Comparison of ENCODE assay signal across 10 cellular contexts in genomic region chr4:123659759-123660158, GRCh38.
DNase-seq lines count a peak whose midpoint lies in the region; ATAC-seq, FAIRE-seq and TF ChIP-seq lines count a peak whose summit lies in the region.
"Had no signal": no experiment of that assay in that cellular context is flagged by ENCODE, and none has a peak within 500 bp of the region (broad histone marks: within the 10 kb centered on the region; RNA-seq: fewer than 3 reads in every experiment).

No MANE protein-coding gene starts in this region.

- peak; percentile 72; the same call in 2 of the 3 replicates for ATAC-seq in K562
- ATAC-seq in mucosa of descending colon = peak; percentile 70
- no peak for ATAC-seq in stimulated activated effector memory CD8-positive, alpha-beta T cell treated with anti-CD3 and anti-CD28 coated beads, Interleukin-12 subunit alpha, Interleukin-12 subunit beta, amount 100 ng/mL, for 72 hours

- TF ChIP-seq CTCF in GM10266 (IDR thresholded peaks at IDR 0.05; ENCODE audit: control insufficient read depth, insufficient read depth, low read depth, missing control alignments) (peak; percentile 27), K562 (IDR thresholded peaks at IDR 0.05 in 2 of 3, conservative IDR thresholded peaks at IDR 0.05 in 1 of 3; ENCODE audit: insufficient read depth in 2 of 3, low read depth in 1 of 3, low read length in 3 of 3) (peak; percentile 21 to 50 (median 34); a peak in 4 of 6 replicates), mucosa of descending colon (IDR thresholded peaks at IDR 0.05) (no peak)

- no peak overlapping the region for H3K27ac Mint-ChIP-seq in stimulated activated effector memory CD8-positive, alpha-beta T cell treated with anti-CD3 and anti-CD28 coated beads, Interleukin-12 subunit alpha, Interleukin-12 subunit beta, amount 100 ng/mL, for 72 hours

- H3K9me3 ChIP-seq in K562 (replicated peaks; ENCODE audit: control insufficient read depth, insufficient read depth, low read depth, low read length) (peaks cover 1% of the 10 kb centered on the region; the same call in 1 of the 2 replicates), mucosa of descending colon (peaks cover 8% of the 10 kb centered on the region)

- H3K79me2 ChIP-seq in K562 (ENCODE audit: control insufficient read depth, insufficient read depth, low read length) = no peaks in the 10 kb centered on the region

- POLR2A ChIA-PET in K562 (lab: Yijun Ruan, JAX) = no interaction called here

- no peaks in the 10 kb centered on the region for H4K20me1 ChIP-seq in K562 (replicated peaks; ENCODE audit: control insufficient read depth, insufficient read depth, low read length)

- in situ Hi-C loops in K562 (cut with MboI) = no loop called here

- TF ChIP-seq EP300 in K562 (IDR thresholded peaks at IDR 0.05; ENCODE audit: low read length) = no peak

- no TSS peak for BruUV-seq in K562 (replicated peaks; lab: Mats Ljungman, UMichigan)

- no peaks in the 10 kb centered on the region for H3K36me3 Mint-ChIP-seq in stimulated activated effector memory CD8-positive, alpha-beta T cell treated with anti-CD3 and anti-CD28 coated beads, Interleukin-12 subunit alpha, Interleukin-12 subunit beta, amount 100 ng/mL, for 72 hours

- no peak for FAIRE-seq in K562 (lab: Jason Lieb, UNC)

- peak; percentile 45 to 53; a peak in 3 of 4 replicates for TF ChIP-seq RAD21 in K562 (CRISPR knock-in tag; conservative IDR thresholded peaks at IDR 0.05 in 1 of 2, IDR thresholded peaks at IDR 0.05 in 1 of 2)

- no peak overlapping the region for H3K9ac ChIP-seq in K562 (ENCODE audit: insufficient read depth in 1 of 2, low read depth in 2 of 2, low read length in 2 of 2)
- H3K9ac ChIP-seq: GM23248 had no signal

- H3K9me3 Mint-ChIP-seq in stimulated activated effector memory CD8-positive, alpha-beta T cell treated with anti-CD3 and anti-CD28 coated beads, Interleukin-12 subunit alpha, Interleukin-12 subunit beta, amount 100 ng/mL, for 72 hours = peaks cover 6% of the 10 kb centered on the region

- intact Hi-C loops in K562 (cut with micrococcal nuclease) = loop anchor here (1.0 to 10.0 kb wide), 3 partner anchors 95 to 1055 kb away; no protein-coding TSS in a partner anchor
- intact Hi-C loops in mucosa of descending colon (cut with DNase I, micrococcal nuclease) = loop anchor here in 1 of 2 donors (10.0 kb wide), 1 partner anchor 265 kb away; the partner anchor contains the start of gene SPRY1

- no peak overlapping the region for H3K4me2 ChIP-seq in K562 (ENCODE audit: insufficient read depth, low read length)

- H3K36me3 ChIP-seq in K562 (ENCODE audit: control insufficient read depth, insufficient read depth, low read length) (no peaks in the 10 kb centered on the region), mucosa of descending colon (ENCODE audit: low read depth) (no peaks in the 10 kb centered on the region)

- H3K4me3 ChIP-seq in Jurkat, Clone E6-1 (ENCODE audit: low read length) = no peak overlapping the region
- H3K4me3 ChIP-seq in K562 (no peak overlapping the region), mucosa of descending colon (no peak overlapping the region)
- H3K4me3 ChIP-seq: GM23248, skin epidermis had no signal

- no peak overlapping the region for H3K4me3 Mint-ChIP-seq in stimulated activated effector memory CD8-positive, alpha-beta T cell treated with anti-CD3 and anti-CD28 coated beads, Interleukin-12 subunit alpha, Interleukin-12 subunit beta, amount 100 ng/mL, for 72 hours

- no peak overlapping the region for H3K27ac ChIP-seq in K562 (ENCODE audit: extremely low read depth, low read depth, low read length)
- H3K27ac ChIP-seq: GM23248 had no signal

- no peak for DNase-seq in GM10266 (ENCODE audit: extremely low spot score)
- peak; percentile 23 for DNase-seq in Jurkat, Clone E6-1 (ENCODE audit: low read depth, low spot score)
- DNase-seq in K562 (ENCODE audit: extremely low read depth in 1 of 4, low spot score in 3 of 4) = peak in 1 of 4 experiments; percentile 10
- DNase-seq in mucosa of descending colon = no peak
- DNase-seq in stimulated activated effector memory CD8-positive, alpha-beta T cell treated with anti-CD3 and anti-CD28 coated beads, Interleukin-12 subunit alpha, Interleukin-12 subunit beta, amount 100 ng/mL, for 72 hours (ENCODE audit: low spot score in 2 of 2) = no peak
- no peak for DNase-seq in NCI-H2029 (lab: John Stamatoyannopoulos, UW)
- no peak for DNase-seq in activated T-cell treated with anti-CD3 and anti-CD28 coated beads for 4 hours
- DNase-seq in HPDE6-E6E7 (ENCODE audit: extremely low spot score) = no peak
- DNase-seq: GM23248 had no signal

- no peaks in the 10 kb centered on the region; a peak in 1 of 5 replicates for H3K4me1 ChIP-seq in K562 (replicated peaks in 1 of 2; ENCODE audit: control insufficient read depth in 2 of 2, insufficient read depth in 2 of 2, low read length in 2 of 2)
- H3K4me1 ChIP-seq in mucosa of descending colon (ENCODE audit: low read depth) = no peaks in the 10 kb centered on the region

- H2AFZ ChIP-seq in K562 (ENCODE audit: low read depth, low read length) = no peak overlapping the region
- H2AFZ ChIP-seq: GM23248 had no signal

- TF ChIP-seq POLR2A in K562 (conservative IDR thresholded peaks at IDR 0.05) = no peak

- no peaks in the 10 kb centered on the region for H3K27me3 ChIP-seq in K562 (ENCODE audit: control insufficient read depth in 2 of 2, insufficient read depth in 2 of 2, low read length in 2 of 2)

- H3K4me1 Mint-ChIP-seq in stimulated activated effector memory CD8-positive, alpha-beta T cell treated with anti-CD3 and anti-CD28 coated beads, Interleukin-12 subunit alpha, Interleukin-12 subunit beta, amount 100 ng/mL, for 72 hours = peaks cover 10% of the 10 kb centered on the region

- CTCF ChIA-PET in K562 (lab: Yijun Ruan, JAX; ENCODE audit: low intra/inter-chr PET ratio) = interaction anchor here (0.8 to 1.3 kb wide), 2 partner anchors 95 to 310 kb away, joined by 3 to 5 read pairs; no protein-coding TSS in a partner anchor

- no peaks in the 10 kb centered on the region for H3K9me1 ChIP-seq in K562 (ENCODE audit: control insufficient read depth, insufficient read depth, low read length)

- 20% methylated on average over 1 of the region's 1 CpG for WGBS in K562 (ENCODE audit: insufficient coverage, low coverage, missing lambda C conversion rate)

TF ChIP-seq in K562, 482 proteins besides CTCF, POLR2A, EP300 and RAD21:
- no peak for TF ChIP-seq SMAD2 (IDR thresholded peaks at IDR 0.05; ENCODE audit: low read depth, low read length)
- TF ChIP-seq ZNF239 (CRISPR knock-in tag; IDR thresholded peaks at IDR 0.05) = no peak
- TF ChIP-seq MEIS2 (IDR thresholded peaks at IDR 0.05; ENCODE audit: partially characterized antibody) = peak; percentile 2
